Comparison of ENCODE assay signal across 7 cellular contexts in genomic region chr1:145823565-145824498, GRCh38. TPM values are rescaled to one million over a fixed set of nuclear protein-coding genes. Genes with fewer than 3 reads are reported as not detected.
DNase-seq lines count a peak whose midpoint lies in the region; ATAC-seq, FAIRE-seq and TF ChIP-seq lines count a peak whose summit lies in the region.

A gene with protein sequence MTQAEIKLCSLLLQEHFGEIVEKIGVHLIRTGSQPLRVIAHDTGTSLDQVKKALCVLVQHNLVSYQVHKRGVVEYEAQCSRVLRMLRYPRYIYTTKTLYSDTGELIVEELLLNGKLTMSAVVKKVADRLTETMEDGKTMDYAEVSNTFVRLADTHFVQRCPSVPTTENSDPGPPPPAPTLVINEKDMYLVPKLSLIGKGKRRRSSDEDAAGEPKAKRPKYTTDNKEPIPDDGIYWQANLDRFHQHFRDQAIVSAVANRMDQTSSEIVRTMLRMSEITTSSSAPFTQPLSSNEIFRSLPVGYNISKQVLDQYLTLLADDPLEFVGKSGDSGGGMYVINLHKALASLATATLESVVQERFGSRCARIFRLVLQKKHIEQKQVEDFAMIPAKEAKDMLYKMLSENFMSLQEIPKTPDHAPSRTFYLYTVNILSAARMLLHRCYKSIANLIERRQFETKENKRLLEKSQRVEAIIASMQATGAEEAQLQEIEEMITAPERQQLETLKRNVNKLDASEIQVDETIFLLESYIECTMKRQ (plus strand): TSS chr1:145824200. CDS start chr1:145825777, 1,577 bp downstream.
Gene RNF115, minus strand, starts transcription at chr1:145824095. Its CDS starts 222 bp downstream, at chr1:145823873.

- peak within 1 kb of the TSS; percentile 96 to 99 for H3K9ac ChIP-seq in K562 (ENCODE audit: insufficient read depth in 1 of 2, low read depth in 2 of 2, low read length in 2 of 2)

- TF ChIP-seq CTCF in K562 (IDR thresholded peaks at IDR 0.05 in 2 of 3, conservative IDR thresholded peaks at IDR 0.05 in 1 of 3; ENCODE audit: insufficient read depth in 2 of 3, low read depth in 1 of 3, low read length in 3 of 3): no peak
- TF ChIP-seq CTCF in sigmoid colon (IDR thresholded peaks at IDR 0.05): no peak

- ATAC-seq in HG03064 (IDR thresholded peaks at IDR 0.05; ENCODE audit: low read depth, unreplicated experiment): peak; percentile 71
- peak; percentile 93 for ATAC-seq in K562

- H3K27me3 ChIP-seq in K562 (ENCODE audit: control insufficient read depth in 2 of 2, insufficient read depth in 2 of 2, low read length in 2 of 2) (no peaks in the 10 kb centered on the region), sigmoid colon (no peaks in the 10 kb centered on the region)

- peaks cover 8 to 20% of the 10 kb centered on the region in 2 experiments for H3K4me1 ChIP-seq in K562 (replicated peaks in 1 of 2; ENCODE audit: control insufficient read depth in 2 of 2, insufficient read depth in 2 of 2, low read length in 2 of 2)
- peaks cover 0 to 22% (median 12%) of the 10 kb centered on the region in 4 donors for H3K4me1 ChIP-seq in sigmoid colon

- H3K36me3 ChIP-seq in K562 (ENCODE audit: control insufficient read depth, insufficient read depth, low read length) (peaks cover 31% of the 10 kb centered on the region), sigmoid colon (peaks cover 7 to 30% (median 20%) of the 10 kb centered on the region in 4 donors)

- TF ChIP-seq POLR2A in GM18526 (IDR thresholded peaks at IDR 0.05; ENCODE audit: extremely low read depth, insufficient read length): peak; percentile 70
- TF ChIP-seq POLR2A in K562 (conservative IDR thresholded peaks at IDR 0.05): peak; percentile 90
- TF ChIP-seq POLR2A in sigmoid colon (IDR thresholded peaks at IDR 0.05): peak in 1 of 2 donors; percentile 62

- in situ Hi-C loops in K562 (cut with MboI): no loop called here

- POLR2A ChIA-PET in K562 (lab: Yijun Ruan, JAX): interaction anchor here (0.6 to 1.4 kb wide), 8 partner anchors 16 to 359 kb away, joined by 3 to 5 read pairs (median 4); partner anchors contain the start of gene NUDT17

- TF ChIP-seq EP300 in K562 (IDR thresholded peaks at IDR 0.05; ENCODE audit: low read length): no peak
- TF ChIP-seq EP300 in sigmoid colon (IDR thresholded peaks at IDR 0.05): no peak

- CTCF ChIA-PET in K562 (lab: Yijun Ruan, JAX; ENCODE audit: low intra/inter-chr PET ratio): no interaction called here

- H3K4me2 ChIP-seq in K562 (ENCODE audit: insufficient read depth, low read length): peak within 1 kb of the TSS; percentile 99

- intact Hi-C loops in K562 (cut with micrococcal nuclease): loop anchor here (10.0 kb wide), 1 partner anchor 79 kb away; no protein-coding TSS in a partner anchor
- intact Hi-C loops in sigmoid colon (cut with DNase I): no loop called here

- H3K9me1 ChIP-seq in K562 (ENCODE audit: control insufficient read depth, insufficient read depth, low read length): no peaks in the 10 kb centered on the region

- H4K20me1 ChIP-seq in K562 (replicated peaks; ENCODE audit: control insufficient read depth, insufficient read depth, low read length): no peaks in the 10 kb centered on the region

- H3K79me2 ChIP-seq in K562 (ENCODE audit: control insufficient read depth, insufficient read depth, low read length): peaks cover 36% of the 10 kb centered on the region

- TF ChIP-seq RAD21 in K562 (CRISPR knock-in tag; conservative IDR thresholded peaks at IDR 0.05 in 1 of 2, IDR thresholded peaks at IDR 0.05 in 1 of 2): no peak

- TSS peak; percentile 58 for BruUV-seq in K562 (replicated peaks; lab: Mats Ljungman, UMichigan)

- H3K9me3 ChIP-seq in K562 (replicated peaks; ENCODE audit: control insufficient read depth, insufficient read depth, low read depth, low read length) (no peaks in the 10 kb centered on the region), sigmoid colon (no peaks in the 10 kb centered on the region)

- DNase-seq in NCI-H2107 treated with DMSO at 0.1 percent for 48 hours (lab: John Stamatoyannopoulos, UW; ENCODE audit: unreplicated experiment): peak; percentile 82
- DNase-seq in K562 (ENCODE audit: extremely low read depth in 1 of 4, low spot score in 3 of 4): peak; percentile 87 to 93 (median 87)
- peak; percentile 75 for DNase-seq in iPS DF 19.7 (ENCODE audit: low read depth, low spot score)
- DNase-seq in sigmoid colon: peak; percentile 97

- WGBS in K562 (ENCODE audit: insufficient coverage, low coverage, missing lambda C conversion rate): 1% methylated on average over 67 of the region's 89 CpGs
- WGBS in sigmoid colon, 2 donors: 0 to 1% methylated on average over 89 of the region's 89 CpGs

- H3K4me3 ChIP-seq in K562 (peak within 1 kb of the TSS; percentile 77), sigmoid colon (peak within 1 kb of the TSS; percentile 66 to 89 (median 70))

- peak within 1 kb of the TSS; percentile 95 for H2AFZ ChIP-seq in K562 (ENCODE audit: low read depth, low read length)

- H3K27ac ChIP-seq in K562 (ENCODE audit: extremely low read depth, low read depth, low read length): peak within 1 kb of the TSS; percentile 92
- H3K27ac ChIP-seq in sigmoid colon: peak within 1 kb of the TSS; percentile 86 to 91 (median 90)

- FAIRE-seq in TTC549 (lab: Jason Lieb, UNC) (peak; percentile 29), K562 (lab: Jason Lieb, UNC) (no peak)

TF ChIP-seq in K562, 482 proteins besides CTCF, POLR2A, EP300 and RAD21 (continues in another document):
- TF ChIP-seq NONO (IDR thresholded peaks at IDR 0.05; ENCODE audit: low read depth in 2 of 2, low read length in 1 of 2): peak; percentile 75 to 84; a peak in 3 of 4 replicates
- no peak for TF ChIP-seq ADNP (tag; IDR thresholded peaks at IDR 0.05)
- TF ChIP-seq, protein P1, sequence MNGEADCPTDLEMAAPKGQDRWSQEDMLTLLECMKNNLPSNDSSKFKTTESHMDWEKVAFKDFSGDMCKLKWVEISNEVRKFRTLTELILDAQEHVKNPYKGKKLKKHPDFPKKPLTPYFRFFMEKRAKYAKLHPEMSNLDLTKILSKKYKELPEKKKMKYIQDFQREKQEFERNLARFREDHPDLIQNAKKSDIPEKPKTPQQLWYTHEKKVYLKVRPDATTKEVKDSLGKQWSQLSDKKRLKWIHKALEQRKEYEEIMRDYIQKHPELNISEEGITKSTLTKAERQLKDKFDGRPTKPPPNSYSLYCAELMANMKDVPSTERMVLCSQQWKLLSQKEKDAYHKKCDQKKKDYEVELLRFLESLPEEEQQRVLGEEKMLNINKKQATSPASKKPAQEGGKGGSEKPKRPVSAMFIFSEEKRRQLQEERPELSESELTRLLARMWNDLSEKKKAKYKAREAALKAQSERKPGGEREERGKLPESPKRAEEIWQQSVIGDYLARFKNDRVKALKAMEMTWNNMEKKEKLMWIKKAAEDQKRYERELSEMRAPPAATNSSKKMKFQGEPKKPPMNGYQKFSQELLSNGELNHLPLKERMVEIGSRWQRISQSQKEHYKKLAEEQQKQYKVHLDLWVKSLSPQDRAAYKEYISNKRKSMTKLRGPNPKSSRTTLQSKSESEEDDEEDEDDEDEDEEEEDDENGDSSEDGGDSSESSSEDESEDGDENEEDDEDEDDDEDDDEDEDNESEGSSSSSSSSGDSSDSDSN (IDR thresholded peaks at IDR 0.05; ENCODE audit: borderline replicate concordance in 1 of 2, low read depth in 2 of 2, low read length in 2 of 2): peak; percentile 17 to 50; a peak in 1 of 4 replicates
- TF ChIP-seq GATA2 (CRISPR knock-in tag; IDR thresholded peaks at IDR 0.05): no peak

RNA-seq across cellular contexts. Expression of the first gene that starts in this region (rescaled TPM):
- total RNA-seq in K562 (2011; cell fraction: chromatin; rRNA removed; ENCODE audit: low replicate concordance): 37.8 and 57.1 TPM in 2 replicates
- total RNA-seq in K562 (2011; cell fraction: nucleolus; rRNA removed): 31.2 and 31.5 TPM in 2 replicates
- total RNA-seq in K562 (2011; cell fraction: nucleoplasm; rRNA removed): 25.9 and 26.0 TPM in 2 replicates
- total RNA-seq in K562 (2014; rRNA removed) (42.0 and 44.8 TPM in 2 replicates), K562 (2014; rRNA removed; fragmentation: Illumina TruSeq; extraction: Trizol) (50.7 and 53.9 TPM in 2 replicates), K562 (2015; rRNA removed; fragmentation: Illumina TruSeq; extraction: Trizol) (54.6 and 56.8 TPM in 2 replicates), K562 (2021) (45.2 and 46.0 TPM in 2 replicates), sigmoid colon (10 to 100 TPM; 18.3 to 37.7 (median 26.9) TPM)
- polyA plus RNA-seq in K562 (2011; rRNA removed) (31.5 and 42.9 TPM in 2 replicates), K562 (2014; fragmentation: Illumina TruSeq; extraction: Trizol) (58.1 and 64.1 TPM in 2 replicates), K562 (2014; fragmentation: Nextera tagmentation; extraction: Ambion mirVana) (10 to 100 TPM; 19.7 to 49.9 TPM), K562 (2014; rRNA removed) (36.9 and 43.5 TPM in 2 replicates), sigmoid colon (10 to 100 TPM in 2 of 3 donors, 1 to 10 TPM in 1; 9.0 to 16.1 (median 12.6) TPM)
- polyA plus RNA-seq in K562 (2011; cell fraction: cytosol; rRNA removed): 37.4 and 40.8 TPM in 2 replicates
- polyA plus RNA-seq in K562 (2011; cell fraction: nucleus; rRNA removed): 36.4 and 38.6 TPM in 2 replicates
- 40.1 and 47.0 TPM in 2 replicates for polyA plus RNA-seq in K562 (2012)
- 66.4 and 95.6 TPM in 2 replicates for polyA minus RNA-seq in K562 (2011; rRNA and poly(A)+ RNA removed)
- 19.7 and 30.7 TPM in 2 replicates for polyA minus RNA-seq in K562 (2011; cell fraction: cytosol; rRNA and poly(A)+ RNA removed)
- polyA minus RNA-seq in K562 (2011; cell fraction: nucleus; rRNA and poly(A)+ RNA removed): 18.6 and 33.4 TPM in 2 replicates

RNA-seq across cellular contexts. Expression of gene RNF115, which starts in this region (rescaled TPM):
- 11.8 and 34.8 TPM in 2 replicates for total RNA-seq in K562 (2011; cell fraction: chromatin; rRNA removed; ENCODE audit: low replicate concordance)
- 5.8 and 7.8 TPM in 2 replicates for total RNA-seq in K562 (2011; cell fraction: nucleolus; rRNA removed)
- total RNA-seq in K562 (2011; cell fraction: nucleoplasm; rRNA removed): 12.8 and 21.9 TPM in 2 replicates
- total RNA-seq in K562 (2014; rRNA removed) (8.4 and 8.8 TPM in 2 replicates), K562 (2014; rRNA removed; fragmentation: Illumina TruSeq; extraction: Trizol) (12.5 and 13.6 TPM in 2 replicates), K562 (2015; rRNA removed; fragmentation: Illumina TruSeq; extraction: Trizol) (11.5 and 12.3 TPM in 2 replicates), K562 (2021) (9.5 and 10.2 TPM in 2 replicates), sigmoid colon (10 to 100 TPM; 16.6 to 41.8 (median 23.1) TPM)
- polyA plus RNA-seq in K562 (2011; rRNA removed) (12.1 and 14.3 TPM in 2 replicates), K562 (2014; fragmentation: Illumina TruSeq; extraction: Trizol) (8.4 and 9.9 TPM in 2 replicates), K562 (2014; fragmentation: Nextera tagmentation; extraction: Ambion mirVana) (1 to 10 TPM; 1.9 to 2.0 TPM), K562 (2014; rRNA removed) (6.9 and 7.8 TPM in 2 replicates), sigmoid colon (1 to 10 TPM; 3.0 to 4.7 (median 3.0) TPM)
- 3.6 and 6.3 TPM in 2 replicates for polyA plus RNA-seq in K562 (2011; cell fraction: cytosol; rRNA removed)
- polyA plus RNA-seq in K562 (2011; cell fraction: nucleus; rRNA removed): 7.5 and 9.1 TPM in 2 replicates
- 6.5 and 10.6 TPM in 2 replicates for polyA plus RNA-seq in K562 (2012)
- 13.8 and 15.8 TPM in 2 replicates for polyA minus RNA-seq in K562 (2011; rRNA and poly(A)+ RNA removed)
- 2.5 and 3.6 TPM in 2 replicates for polyA minus RNA-seq in K562 (2011; cell fraction: cytosol; rRNA and poly(A)+ RNA removed)
- 4.0 and 6.6 TPM in 2 replicates for polyA minus RNA-seq in K562 (2011; cell fraction: nucleus; rRNA and poly(A)+ RNA removed)

Comparison
In these comparisons a context has a peak if more than half of its experiments do, and no peak if none do; other contexts are left out.
1. Peak in every context shown above with its lines: DNase-seq, ATAC-seq, H3K4me3 ChIP-seq and H3K27ac ChIP-seq.